ENCODE assay signal across 15 cellular contexts in genomic region chr5:157546456-157547100, GRCh38. TPM values are rescaled to one million over a fixed set of nuclear protein-coding genes. Genes with fewer than 3 reads are reported as not detected.
A peak's percentile ranks its signal among the peaks of the same experiment; 100 is the strongest.
DNase-seq lines count a peak whose midpoint lies in the region; ATAC-seq and TF ChIP-seq lines count a peak whose summit lies in the region.
"Had no signal": no experiment of that assay in that cellular context is flagged by ENCODE, and none has a peak within 500 bp of the region (broad histone marks: within the 10 kb centered on the region; RNA-seq: fewer than 3 reads in every experiment).

No MANE protein-coding gene starts in this region.

- DNase-seq in T-helper 1 cell (no peak), heart left ventricle (peak in 3 of 5 donors; percentile 54 to 74 (median 73)), WTC11 (ENCODE audit: low spot score) (no peak), prostate gland (ENCODE audit: low spot score) (no peak), NCI-H1694 treated with DMSO at 0.1 percent for 48 hours (lab: John Stamatoyannopoulos, UW) (no peak)
- DNase-seq in stimulated activated effector memory CD8-positive, alpha-beta T cell treated with anti-CD3 and anti-CD28 coated beads, Interleukin-12 subunit alpha, Interleukin-12 subunit beta, amount 100 ng/mL, for 72 hours (ENCODE audit: low spot score in 2 of 2) = no peak
- DNase-seq: dorsolateral prefrontal cortex, hypothalamus, NCI-H2171 had no signal

- H3K27ac Mint-ChIP-seq in T-helper 1 cell treated with Interleukin-12 subunit alpha and Interleukin-12 subunit beta and Interleukin-4 antibody, amounts not matched to agents 30 μg/mL and 1 μg/mL, for 36 hours = peak overlapping the region; percentile 97
- H3K27ac Mint-ChIP-seq in activated T-helper 17 cell treated with anti-CD3 and anti-CD28 coated beads, Interleukin-2, amount 50 U/mL, for 72 hours = peak overlapping the region; percentile 95
- H3K27ac Mint-ChIP-seq in stimulated activated effector memory CD8-positive, alpha-beta T cell treated with anti-CD3 and anti-CD28 coated beads, Interleukin-12 subunit alpha, Interleukin-12 subunit beta, amount 100 ng/mL, for 72 hours = peak overlapping the region; percentile 66
- no peak overlapping the region for H3K27ac Mint-ChIP-seq in WTC11

- no peak overlapping the region for H3K4me3 ChIP-seq in heart left ventricle
- no peak overlapping the region for H3K4me3 ChIP-seq in prostate gland
- H3K4me3 ChIP-seq: dorsolateral prefrontal cortex, GM12878, HAP-1 had no signal

- TF ChIP-seq POLR2A in heart left ventricle (IDR thresholded peaks at IDR 0.05) = no peak
- no peak for TF ChIP-seq POLR2A in prostate gland (IDR thresholded peaks at IDR 0.05)

- POLR2A ChIA-PET in WTC11 (lab: Charles Lee) = no interaction called here

- no peaks in the 10 kb centered on the region for H3K36me3 ChIP-seq in heart left ventricle
- H3K36me3 ChIP-seq in prostate gland = no peaks in the 10 kb centered on the region
- H3K36me3 ChIP-seq: HAP-1 had no signal

- intact Hi-C loops in heart left ventricle (cut with DNase I) = no loop called here
- intact Hi-C loops in prostate gland (cut with DNase I) = no loop called here

- peaks cover 75% of the 10 kb centered on the region for H3K36me3 Mint-ChIP-seq in T-helper 1 cell treated with Interleukin-12 subunit alpha and Interleukin-12 subunit beta and Interleukin-4 antibody, amounts not matched to agents 30 μg/mL and 1 μg/mL, for 36 hours (ENCODE audit: low read depth)
- H3K36me3 Mint-ChIP-seq in activated T-helper 17 cell treated with anti-CD3 and anti-CD28 coated beads, Interleukin-2, amount 50 U/mL, for 72 hours (ENCODE audit: low read depth) = peaks cover 75% of the 10 kb centered on the region
- peaks cover 59% of the 10 kb centered on the region for H3K36me3 Mint-ChIP-seq in stimulated activated effector memory CD8-positive, alpha-beta T cell treated with anti-CD3 and anti-CD28 coated beads, Interleukin-12 subunit alpha, Interleukin-12 subunit beta, amount 100 ng/mL, for 72 hours
- H3K36me3 Mint-ChIP-seq in WTC11 = 0 out of 2 replicates have a peak, but pooled peaks cover 3% of the 10 kb centered on the region

- no peak for ATAC-seq in activated T-helper 17 cell treated with anti-CD3 and anti-CD28 coated beads, Interleukin-2, amount 50 U/mL, for 72 hours (replicated peaks)
- ATAC-seq in heart left ventricle (peak; percentile 28 to 77 (median 66)), WTC11 (no peak)
- ATAC-seq in stimulated activated effector memory CD8-positive, alpha-beta T cell treated with anti-CD3 and anti-CD28 coated beads, Interleukin-12 subunit alpha, Interleukin-12 subunit beta, amount 100 ng/mL, for 72 hours = no peak
- ATAC-seq: GM12878, Panc1 had no signal

- peak overlapping the region; percentile 68 for H3K4me3 Mint-ChIP-seq in T-helper 1 cell treated with Interleukin-12 subunit alpha and Interleukin-12 subunit beta and Interleukin-4 antibody, amounts not matched to agents 30 μg/mL and 1 μg/mL, for 36 hours
- H3K4me3 Mint-ChIP-seq in activated T-helper 17 cell treated with anti-CD3 and anti-CD28 coated beads, Interleukin-2, amount 50 U/mL, for 72 hours = peak overlapping the region; percentile 85
- H3K4me3 Mint-ChIP-seq in stimulated activated effector memory CD8-positive, alpha-beta T cell treated with anti-CD3 and anti-CD28 coated beads, Interleukin-12 subunit alpha, Interleukin-12 subunit beta, amount 100 ng/mL, for 72 hours = peak overlapping the region; percentile 65
- H3K4me3 Mint-ChIP-seq in WTC11 = no peak overlapping the region

- no peak for TF ChIP-seq CTCF in heart left ventricle (IDR thresholded peaks at IDR 0.05)
- no peak for TF ChIP-seq CTCF in WTC11 (IDR thresholded peaks at IDR 0.05)
- no peak for TF ChIP-seq CTCF in prostate gland (IDR thresholded peaks at IDR 0.05)

- no peaks in the 10 kb centered on the region for H3K9me3 Mint-ChIP-seq in T-helper 1 cell treated with Interleukin-12 subunit alpha and Interleukin-12 subunit beta and Interleukin-4 antibody, amounts not matched to agents 30 μg/mL and 1 μg/mL, for 36 hours
- no peaks in the 10 kb centered on the region for H3K9me3 Mint-ChIP-seq in activated T-helper 17 cell treated with anti-CD3 and anti-CD28 coated beads, Interleukin-2, amount 50 U/mL, for 72 hours
- no peaks in the 10 kb centered on the region for H3K9me3 Mint-ChIP-seq in stimulated activated effector memory CD8-positive, alpha-beta T cell treated with anti-CD3 and anti-CD28 coated beads, Interleukin-12 subunit alpha, Interleukin-12 subunit beta, amount 100 ng/mL, for 72 hours
- no peaks in the 10 kb centered on the region for H3K9me3 Mint-ChIP-seq in WTC11

- H3K27me3 Mint-ChIP-seq in T-helper 1 cell treated with Interleukin-12 subunit alpha and Interleukin-12 subunit beta and Interleukin-4 antibody, amounts not matched to agents 30 μg/mL and 1 μg/mL, for 36 hours (ENCODE audit: low read depth) = no peaks in the 10 kb centered on the region
- H3K27me3 Mint-ChIP-seq in activated T-helper 17 cell treated with anti-CD3 and anti-CD28 coated beads, Interleukin-2, amount 50 U/mL, for 72 hours = no peaks in the 10 kb centered on the region
- H3K27me3 Mint-ChIP-seq in WTC11 (ENCODE audit: low read depth) = no peaks in the 10 kb centered on the region

- no peaks in the 10 kb centered on the region for H3K27me3 ChIP-seq in heart left ventricle
- no peaks in the 10 kb centered on the region for H3K27me3 ChIP-seq in prostate gland (replicated peaks; ENCODE audit: insufficient read depth)
- H3K27me3 ChIP-seq: dorsolateral prefrontal cortex had no signal

- CTCF ChIA-PET in WTC11 (lab: Charles Lee) = interaction anchor here (1.2 kb wide), 1 partner anchor 25 kb away, joined by 3 read pairs; no protein-coding TSS in a partner anchor

- H3K4me1 ChIP-seq in heart left ventricle (peaks cover 0 to 94% (median 72%) of the 10 kb centered on the region in 12 donors), prostate gland (replicated peaks) (no peaks in the 10 kb centered on the region)
- H3K4me1 ChIP-seq: HAP-1 had no signal

- H3K27ac ChIP-seq in heart left ventricle (peak overlapping the region in 9 of 12 donors; percentile 38 to 83 (median 71)), prostate gland (no peak overlapping the region)
- H3K27ac ChIP-seq: 22Rv1, dorsolateral prefrontal cortex had no signal

- 37 to 62% (median 44%) methylated on average over 6 of the region's 6 CpGs for WGBS in heart left ventricle, 4 donors
- WGBS in prostate gland = 69% methylated on average over 6 of the region's 6 CpGs

- H3K4me1 Mint-ChIP-seq in T-helper 1 cell treated with Interleukin-12 subunit alpha and Interleukin-12 subunit beta and Interleukin-4 antibody, amounts not matched to agents 30 μg/mL and 1 μg/mL, for 36 hours (ENCODE audit: low read depth) = peaks cover 89% of the 10 kb centered on the region
- H3K4me1 Mint-ChIP-seq in activated T-helper 17 cell treated with anti-CD3 and anti-CD28 coated beads, Interleukin-2, amount 50 U/mL, for 72 hours = peaks cover 86% of the 10 kb centered on the region
- peaks cover 96% of the 10 kb centered on the region for H3K4me1 Mint-ChIP-seq in stimulated activated effector memory CD8-positive, alpha-beta T cell treated with anti-CD3 and anti-CD28 coated beads, Interleukin-12 subunit alpha, Interleukin-12 subunit beta, amount 100 ng/mL, for 72 hours
- peaks cover 13% of the 10 kb centered on the region for H3K4me1 Mint-ChIP-seq in WTC11

- H3K9me3 ChIP-seq in heart left ventricle (no peaks in the 10 kb centered on the region), prostate gland (no peaks in the 10 kb centered on the region)
- H3K9me3 ChIP-seq: HAP-1 had no signal

TF ChIP-seq in WTC11, 78 proteins besides CTCF, POLR2A, EP300 and RAD21 (continues in another document):
- TF ChIP-seq SP1 (CRISPR knock-in tag; conservative IDR thresholded peaks at IDR 0.05) = no peak
- TF ChIP-seq MLX (CRISPR knock-in tag; IDR thresholded peaks at IDR 0.05) = no peak
- TF ChIP-seq ATF2 (CRISPR knock-in tag; IDR thresholded peaks at IDR 0.05; ENCODE audit: borderline replicate concordance, low read depth) = no peak
- TF ChIP-seq E2F1 (CRISPR knock-in tag; IDR thresholded peaks at IDR 0.05) = no peak

RNA-seq across cellular contexts. Expression of gene ADAM19, which starts 29.0 kb away (rescaled TPM):
- total RNA-seq in activated T-helper 17 cell treated with anti-CD3 and anti-CD28 coated beads, Interleukin-2, amount 50 U/mL, for 72 hours = 100 to 1,000 TPM in 1 of 2 donors, 10 to 100 TPM in 1; 71.2 to 145 TPM
- 10 to 100 TPM in 7 of 9 donors, 1 to 10 TPM in 2; 6.5 to 47.6 (median 19.0) TPM for total RNA-seq in heart left ventricle
- 10 to 100 TPM in 1 of 2 donors, 1 to 10 TPM in 1; 7.5 to 29.2 TPM for polyA plus RNA-seq in heart left ventricle
- 19.2 to 28.6 TPM (median 20.7 TPM) in 3 replicates for total RNA-seq in WTC11 (2021)
- 1 to 10 TPM; 1.9 to 8.1 TPM for total RNA-seq in prostate gland

Comparison
In these comparisons a context has a peak if more than half of its experiments do, and no peak if none do; other contexts are left out.
1. DNase-seq: peak in heart left ventricle (3 of 5); none in T-helper 1 cell (0 of 5), stimulated activated effector memory CD8-positive, alpha-beta T cell treated with anti-CD3 and anti-CD28 coated beads, Interleukin-12 subunit alpha, Interleukin-12 subunit beta, amount 100 ng/mL, for 72 hours (0 of 2), WTC11 (single experiment), prostate gland (single experiment) and NCI-H1694 treated with DMSO at 0.1 percent for 48 hours (single experiment).
2. ATAC-seq: peak in heart left ventricle (4 of 4); none in activated T-helper 17 cell treated with anti-CD3 and anti-CD28 coated beads, Interleukin-2, amount 50 U/mL, for 72 hours (single experiment), stimulated activated effector memory CD8-positive, alpha-beta T cell treated with anti-CD3 and anti-CD28 coated beads, Interleukin-12 subunit alpha, Interleukin-12 subunit beta, amount 100 ng/mL, for 72 hours (single experiment) and WTC11 (single experiment).
3. H3K27ac ChIP-seq: peak in heart left ventricle (9 of 12); none in prostate gland (0 of 2).